Comparison of ENCODE assay signal across 24 cellular contexts in genomic region chr1:217569021-217569420, GRCh38.
"Had no signal": no experiment of that assay in that cellular context is flagged by ENCODE, and none has a peak within 500 bp of the region (broad histone marks: within the 10 kb centered on the region; RNA-seq: fewer than 3 reads in every experiment).

No MANE protein-coding gene starts in this region.

- DNase-seq: activated CD4-positive, alpha-beta T cell treated with anti-CD3 and anti-CD28 coated beads for 48 hours; activated CD4-positive, alpha-beta T cell treated with anti-CD3 and anti-CD28 coated beads, Interleukin-2, amount 50 U/mL, for 48 hours; activated CD8-positive, alpha-beta memory T cell treated with anti-CD3 and anti-CD28 coated beads for 24 hours; activated effector memory CD4-positive, alpha-beta T cell treated with anti-CD3 and anti-CD28 coated beads, Interleukin-2, amount 50 U/mL, for 16 hours; activated naive CD4-positive, alpha-beta T cell treated with anti-CD3 and anti-CD28 coated beads for 36 hours; activated naive CD8-positive, alpha-beta T cell treated with anti-CD3 and anti-CD28 coated beads for 36 hours; adrenal gland; aorta; body of pancreas; effector CD8-positive, alpha-beta T cell; gastrocnemius medialis; glutamatergic neuron; left colon; mammary epithelial cell; right cardiac atrium; spleen; stimulated activated naive CD4-positive, alpha-beta T cell; T-helper 1 cell; tibial artery had no signal

- ATAC-seq: body of pancreas, gastrocnemius medialis, left colon, right cardiac atrium had no signal

- H3K36me3 ChIP-seq: adrenal gland, gastrocnemius medialis, spleen, suprapubic skin, tibial artery had no signal

- H2AFZ ChIP-seq: hepatocyte had no signal

- H3K4me2 ChIP-seq: hepatocyte had no signal

- H3K9me3 ChIP-seq: adrenal gland, body of pancreas, gastrocnemius medialis, spleen, suprapubic skin, tibial artery had no signal

- FAIRE-seq: colon, keratinocyte had no signal

- H3K27me3 ChIP-seq: adrenal gland, body of pancreas, gastrocnemius medialis, hepatocyte, spleen, suprapubic skin, tibial artery had no signal

- H3K4me1 ChIP-seq: adrenal gland, gastrocnemius medialis, spleen, suprapubic skin, tibial artery had no signal

- H3K4me3 ChIP-seq: adrenal gland, body of pancreas, gastrocnemius medialis, hepatocyte, spleen, suprapubic skin, tibial artery had no signal

- H3K27ac ChIP-seq: adrenal gland, body of pancreas, gastrocnemius medialis, hepatocyte, spleen, suprapubic skin, tibial artery, VCaP had no signal

- H3K79me2 ChIP-seq: hepatocyte had no signal
